ENCODE assay signal across 24 cellular contexts in the genomic region with DNA sequence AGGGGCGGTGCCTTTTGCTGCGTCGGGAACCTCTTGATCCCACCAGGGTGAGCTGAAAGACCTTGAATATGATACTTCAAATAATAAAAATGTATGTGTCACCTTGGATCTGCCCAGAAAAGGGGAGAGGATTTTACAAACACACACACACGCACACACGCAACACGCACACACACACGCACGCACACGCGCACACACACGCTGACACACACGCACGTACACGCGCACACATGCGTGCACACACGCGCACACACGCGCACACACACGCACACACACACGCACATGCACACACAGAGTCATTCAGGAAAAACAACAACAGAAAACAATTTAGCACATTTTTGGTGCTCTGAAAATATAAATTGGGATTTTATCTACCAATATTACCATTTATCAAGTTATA.
"Had no signal": no experiment of that assay in that cellular context is flagged by ENCODE, and none has a peak within 500 bp of the region (broad histone marks: within the 10 kb centered on the region; RNA-seq: fewer than 3 reads in every experiment).

No MANE protein-coding gene starts in this region.

- ATAC-seq: naive thymus-derived CD8-positive, alpha-beta T cell; natural killer cell treated with Interleukin-12 subunit alpha and Interleukin-12 subunit beta and Interleukin-15 and Interleukin-18, amount 100 ng/mL, for 72 hours; psoas muscle; right cardiac atrium; right lobe of liver; stimulated activated effector memory CD8-positive, alpha-beta T cell treated with anti-CD3 and anti-CD28 coated beads, Interleukin-12 subunit alpha, Interleukin-12 subunit beta, amount 100 ng/mL, for 72 hours; stimulated activated naive B cell treated with anti-CD40 and anti-IgM and Interleukin-4, amounts not matched to agents 10 μg/mL and 1 μg/mL and 100 μg/mL, for 72 hours had no signal

- DNase-seq: naive thymus-derived CD8-positive, alpha-beta T cell; occipital lobe; ovary; posterior cingulate gyrus; psoas muscle; right cardiac atrium; right lobe of liver; sigmoid colon; small intestine; stimulated activated CD4-positive, alpha-beta T cell treated with anti-CD3 and anti-CD28 coated beads, Interleukin-15, amount 100 ng/mL, for 24 hours; stimulated activated CD4-positive, alpha-beta T cell treated with anti-CD3 and anti-CD28 coated beads, Interleukin-2, amount 100 ng/mL, for 24 hours; stimulated activated CD4-positive, alpha-beta T cell treated with anti-CD3 and anti-CD28 coated beads, Interleukin-2, amount 100 ng/mL, for 48 hours; stimulated activated CD4-positive, alpha-beta T cell treated with anti-CD3 and anti-CD28 coated beads, Interleukin-4, amount 100 ng/mL, for 24 hours; stimulated activated naive B cell treated with anti-CD40 and anti-IgM and Interleukin-4, amounts not matched to agents 10 μg/mL and 1 μg/mL and 100 μg/mL, for 72 hours; stimulated activated naive CD4-positive, alpha-beta T cell treated with Interleukin-2 at 50 U/mL for 16 hours; stomach; thyroid gland; trophoblast cell; upper lobe of left lung had no signal

- H3K27ac Mint-ChIP-seq: naive thymus-derived CD8-positive, alpha-beta T cell; natural killer cell treated with Interleukin-12 subunit alpha and Interleukin-12 subunit beta and Interleukin-15 and Interleukin-18, amount 100 ng/mL, for 72 hours; progenitor cell of endocrine pancreas; stimulated activated effector memory CD8-positive, alpha-beta T cell treated with anti-CD3 and anti-CD28 coated beads, Interleukin-12 subunit alpha, Interleukin-12 subunit beta, amount 100 ng/mL, for 72 hours; stimulated activated naive B cell treated with anti-CD40 and anti-IgM and Interleukin-4, amounts not matched to agents 10 μg/mL and 1 μg/mL and 100 μg/mL, for 72 hours; stimulated activated naive CD8-positive, alpha-beta T cell treated with anti-CD3 and anti-CD28 coated beads, Interleukin-15, Interleukin-2, amounts not matched to agents 100 ng/mL and 50 ng/mL, for 24 hours had no signal

- H3K4me3 Mint-ChIP-seq: naive thymus-derived CD8-positive, alpha-beta T cell; natural killer cell treated with Interleukin-12 subunit alpha and Interleukin-12 subunit beta and Interleukin-15 and Interleukin-18, amount 100 ng/mL, for 72 hours; neural progenitor cell; stimulated activated effector memory CD8-positive, alpha-beta T cell treated with anti-CD3 and anti-CD28 coated beads, Interleukin-12 subunit alpha, Interleukin-12 subunit beta, amount 100 ng/mL, for 72 hours; stimulated activated naive B cell treated with anti-CD40 and anti-IgM and Interleukin-4, amounts not matched to agents 10 μg/mL and 1 μg/mL and 100 μg/mL, for 72 hours; stimulated activated naive CD8-positive, alpha-beta T cell treated with anti-CD3 and anti-CD28 coated beads, Interleukin-15, Interleukin-2, amounts not matched to agents 100 ng/mL and 50 ng/mL, for 24 hours had no signal

- H3K27me3 Mint-ChIP-seq: natural killer cell treated with Interleukin-12 subunit alpha and Interleukin-12 subunit beta and Interleukin-15 and Interleukin-18, amount 100 ng/mL, for 72 hours; progenitor cell of endocrine pancreas; stimulated activated naive B cell treated with anti-CD40 and anti-IgM and Interleukin-4, amounts not matched to agents 10 μg/mL and 1 μg/mL and 100 μg/mL, for 72 hours; stimulated activated naive CD8-positive, alpha-beta T cell treated with anti-CD3 and anti-CD28 coated beads, Interleukin-15, Interleukin-2, amounts not matched to agents 100 ng/mL and 50 ng/mL, for 24 hours had no signal

- H3K36me3 Mint-ChIP-seq: natural killer cell treated with Interleukin-12 subunit alpha and Interleukin-12 subunit beta and Interleukin-15 and Interleukin-18, amount 100 ng/mL, for 72 hours; neural progenitor cell; stimulated activated effector memory CD8-positive, alpha-beta T cell treated with anti-CD3 and anti-CD28 coated beads, Interleukin-12 subunit alpha, Interleukin-12 subunit beta, amount 100 ng/mL, for 72 hours; stimulated activated naive B cell treated with anti-CD40 and anti-IgM and Interleukin-4, amounts not matched to agents 10 μg/mL and 1 μg/mL and 100 μg/mL, for 72 hours had no signal

- H3K9me3 Mint-ChIP-seq: neural progenitor cell; stimulated activated effector memory CD8-positive, alpha-beta T cell treated with anti-CD3 and anti-CD28 coated beads, Interleukin-12 subunit alpha, Interleukin-12 subunit beta, amount 100 ng/mL, for 72 hours had no signal

- H3K4me1 Mint-ChIP-seq: naive thymus-derived CD8-positive, alpha-beta T cell; stimulated activated effector memory CD8-positive, alpha-beta T cell treated with anti-CD3 and anti-CD28 coated beads, Interleukin-12 subunit alpha, Interleukin-12 subunit beta, amount 100 ng/mL, for 72 hours; stimulated activated naive B cell treated with anti-CD40 and anti-IgM and Interleukin-4, amounts not matched to agents 10 μg/mL and 1 μg/mL and 100 μg/mL, for 72 hours had no signal
